Comparison of ENCODE assay signal across 1 cellular context in genomic region chr1:26035959-26036755, GRCh38.
TF ChIP-seq lines count a peak whose summit lies in the region.

No MANE protein-coding gene starts in this region.

TF ChIP-seq in K562, 482 proteins besides CTCF, POLR2A, EP300 and RAD21 (continued from another document):
- TF ChIP-seq, protein P1, sequence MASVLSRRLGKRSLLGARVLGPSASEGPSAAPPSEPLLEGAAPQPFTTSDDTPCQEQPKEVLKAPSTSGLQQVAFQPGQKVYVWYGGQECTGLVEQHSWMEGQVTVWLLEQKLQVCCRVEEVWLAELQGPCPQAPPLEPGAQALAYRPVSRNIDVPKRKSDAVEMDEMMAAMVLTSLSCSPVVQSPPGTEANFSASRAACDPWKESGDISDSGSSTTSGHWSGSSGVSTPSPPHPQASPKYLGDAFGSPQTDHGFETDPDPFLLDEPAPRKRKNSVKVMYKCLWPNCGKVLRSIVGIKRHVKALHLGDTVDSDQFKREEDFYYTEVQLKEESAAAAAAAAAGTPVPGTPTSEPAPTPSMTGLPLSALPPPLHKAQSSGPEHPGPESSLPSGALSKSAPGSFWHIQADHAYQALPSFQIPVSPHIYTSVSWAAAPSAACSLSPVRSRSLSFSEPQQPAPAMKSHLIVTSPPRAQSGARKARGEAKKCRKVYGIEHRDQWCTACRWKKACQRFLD (CRISPR knock-in tag; IDR thresholded peaks at IDR 0.05) = peak; percentile 53; the same call in 1 of the 2 replicates
- TF ChIP-seq NR2C2 (CRISPR knock-in tag; IDR thresholded peaks at IDR 0.05) = no peak
- peak; percentile 31; the same call in 1 of the 2 replicates for TF ChIP-seq NR2C2 (tag; IDR thresholded peaks at IDR 0.05)
- no peak for TF ChIP-seq CEBPB (tag; IDR thresholded peaks at IDR 0.05)
- TF ChIP-seq, protein P2, sequence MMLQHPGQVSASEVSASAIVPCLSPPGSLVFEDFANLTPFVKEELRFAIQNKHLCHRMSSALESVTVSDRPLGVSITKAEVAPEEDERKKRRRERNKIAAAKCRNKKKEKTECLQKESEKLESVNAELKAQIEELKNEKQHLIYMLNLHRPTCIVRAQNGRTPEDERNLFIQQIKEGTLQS (IDR thresholded peaks at IDR 0.05) = peak; percentile 81
- TF ChIP-seq, protein P2 (CRISPR knock-in tag; conservative IDR thresholded peaks at IDR 0.05) = 0 out of 2 replicates have a peak, but pooled peaks have one; percentile 25
- TF ChIP-seq, protein P3, sequence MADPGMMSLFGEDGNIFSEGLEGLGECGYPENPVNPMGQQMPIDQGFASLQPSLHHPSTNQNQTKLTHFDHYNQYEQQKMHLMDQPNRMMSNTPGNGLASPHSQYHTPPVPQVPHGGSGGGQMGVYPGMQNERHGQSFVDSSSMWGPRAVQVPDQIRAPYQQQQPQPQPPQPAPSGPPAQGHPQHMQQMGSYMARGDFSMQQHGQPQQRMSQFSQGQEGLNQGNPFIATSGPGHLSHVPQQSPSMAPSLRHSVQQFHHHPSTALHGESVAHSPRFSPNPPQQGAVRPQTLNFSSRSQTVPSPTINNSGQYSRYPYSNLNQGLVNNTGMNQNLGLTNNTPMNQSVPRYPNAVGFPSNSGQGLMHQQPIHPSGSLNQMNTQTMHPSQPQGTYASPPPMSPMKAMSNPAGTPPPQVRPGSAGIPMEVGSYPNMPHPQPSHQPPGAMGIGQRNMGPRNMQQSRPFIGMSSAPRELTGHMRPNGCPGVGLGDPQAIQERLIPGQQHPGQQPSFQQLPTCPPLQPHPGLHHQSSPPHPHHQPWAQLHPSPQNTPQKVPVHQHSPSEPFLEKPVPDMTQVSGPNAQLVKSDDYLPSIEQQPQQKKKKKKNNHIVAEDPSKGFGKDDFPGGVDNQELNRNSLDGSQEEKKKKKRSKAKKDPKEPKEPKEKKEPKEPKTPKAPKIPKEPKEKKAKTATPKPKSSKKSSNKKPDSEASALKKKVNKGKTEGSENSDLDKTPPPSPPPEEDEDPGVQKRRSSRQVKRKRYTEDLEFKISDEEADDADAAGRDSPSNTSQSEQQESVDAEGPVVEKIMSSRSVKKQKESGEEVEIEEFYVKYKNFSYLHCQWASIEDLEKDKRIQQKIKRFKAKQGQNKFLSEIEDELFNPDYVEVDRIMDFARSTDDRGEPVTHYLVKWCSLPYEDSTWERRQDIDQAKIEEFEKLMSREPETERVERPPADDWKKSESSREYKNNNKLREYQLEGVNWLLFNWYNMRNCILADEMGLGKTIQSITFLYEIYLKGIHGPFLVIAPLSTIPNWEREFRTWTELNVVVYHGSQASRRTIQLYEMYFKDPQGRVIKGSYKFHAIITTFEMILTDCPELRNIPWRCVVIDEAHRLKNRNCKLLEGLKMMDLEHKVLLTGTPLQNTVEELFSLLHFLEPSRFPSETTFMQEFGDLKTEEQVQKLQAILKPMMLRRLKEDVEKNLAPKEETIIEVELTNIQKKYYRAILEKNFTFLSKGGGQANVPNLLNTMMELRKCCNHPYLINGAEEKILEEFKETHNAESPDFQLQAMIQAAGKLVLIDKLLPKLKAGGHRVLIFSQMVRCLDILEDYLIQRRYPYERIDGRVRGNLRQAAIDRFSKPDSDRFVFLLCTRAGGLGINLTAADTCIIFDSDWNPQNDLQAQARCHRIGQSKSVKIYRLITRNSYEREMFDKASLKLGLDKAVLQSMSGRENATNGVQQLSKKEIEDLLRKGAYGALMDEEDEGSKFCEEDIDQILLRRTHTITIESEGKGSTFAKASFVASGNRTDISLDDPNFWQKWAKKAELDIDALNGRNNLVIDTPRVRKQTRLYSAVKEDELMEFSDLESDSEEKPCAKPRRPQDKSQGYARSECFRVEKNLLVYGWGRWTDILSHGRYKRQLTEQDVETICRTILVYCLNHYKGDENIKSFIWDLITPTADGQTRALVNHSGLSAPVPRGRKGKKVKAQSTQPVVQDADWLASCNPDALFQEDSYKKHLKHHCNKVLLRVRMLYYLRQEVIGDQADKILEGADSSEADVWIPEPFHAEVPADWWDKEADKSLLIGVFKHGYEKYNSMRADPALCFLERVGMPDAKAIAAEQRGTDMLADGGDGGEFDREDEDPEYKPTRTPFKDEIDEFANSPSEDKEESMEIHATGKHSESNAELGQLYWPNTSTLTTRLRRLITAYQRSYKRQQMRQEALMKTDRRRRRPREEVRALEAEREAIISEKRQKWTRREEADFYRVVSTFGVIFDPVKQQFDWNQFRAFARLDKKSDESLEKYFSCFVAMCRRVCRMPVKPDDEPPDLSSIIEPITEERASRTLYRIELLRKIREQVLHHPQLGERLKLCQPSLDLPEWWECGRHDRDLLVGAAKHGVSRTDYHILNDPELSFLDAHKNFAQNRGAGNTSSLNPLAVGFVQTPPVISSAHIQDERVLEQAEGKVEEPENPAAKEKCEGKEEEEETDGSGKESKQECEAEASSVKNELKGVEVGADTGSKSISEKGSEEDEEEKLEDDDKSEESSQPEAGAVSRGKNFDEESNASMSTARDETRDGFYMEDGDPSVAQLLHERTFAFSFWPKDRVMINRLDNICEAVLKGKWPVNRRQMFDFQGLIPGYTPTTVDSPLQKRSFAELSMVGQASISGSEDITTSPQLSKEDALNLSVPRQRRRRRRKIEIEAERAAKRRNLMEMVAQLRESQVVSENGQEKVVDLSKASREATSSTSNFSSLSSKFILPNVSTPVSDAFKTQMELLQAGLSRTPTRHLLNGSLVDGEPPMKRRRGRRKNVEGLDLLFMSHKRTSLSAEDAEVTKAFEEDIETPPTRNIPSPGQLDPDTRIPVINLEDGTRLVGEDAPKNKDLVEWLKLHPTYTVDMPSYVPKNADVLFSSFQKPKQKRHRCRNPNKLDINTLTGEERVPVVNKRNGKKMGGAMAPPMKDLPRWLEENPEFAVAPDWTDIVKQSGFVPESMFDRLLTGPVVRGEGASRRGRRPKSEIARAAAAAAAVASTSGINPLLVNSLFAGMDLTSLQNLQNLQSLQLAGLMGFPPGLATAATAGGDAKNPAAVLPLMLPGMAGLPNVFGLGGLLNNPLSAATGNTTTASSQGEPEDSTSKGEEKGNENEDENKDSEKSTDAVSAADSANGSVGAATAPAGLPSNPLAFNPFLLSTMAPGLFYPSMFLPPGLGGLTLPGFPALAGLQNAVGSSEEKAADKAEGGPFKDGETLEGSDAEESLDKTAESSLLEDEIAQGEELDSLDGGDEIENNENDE (IDR thresholded peaks at IDR 0.05; ENCODE audit: low read depth, low read length) = no peak
